Comparison of ENCODE assay signal across 8 cellular contexts in the genomic region with DNA sequence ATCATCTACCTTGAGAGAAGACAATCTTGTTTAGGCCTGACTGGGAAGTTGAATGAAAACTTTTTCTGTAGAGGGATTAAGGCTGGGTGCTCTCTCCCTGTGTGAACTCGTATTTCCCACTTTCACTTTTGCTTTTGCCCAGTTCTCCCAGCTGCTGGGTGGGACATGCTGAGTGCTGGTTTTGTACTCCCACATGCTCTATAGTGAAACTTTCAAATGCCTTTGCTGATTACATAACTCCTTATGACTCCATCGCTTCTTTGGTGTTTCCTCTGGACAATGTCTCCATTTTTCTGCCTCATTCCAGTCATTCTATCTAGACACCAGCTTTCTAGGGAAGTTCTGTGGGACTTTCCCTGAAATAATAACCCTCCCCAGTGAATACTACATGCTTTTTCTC.
DNase-seq lines count a peak whose midpoint lies in the region; ATAC-seq, FAIRE-seq and TF ChIP-seq lines count a peak whose summit lies in the region.

No MANE protein-coding gene starts in this region.

- ATAC-seq in GM19043 (IDR thresholded peaks at IDR 0.05; ENCODE audit: low read depth, unreplicated experiment): peak; percentile 61

- H3K4me1 ChIP-seq in muscle layer of duodenum (ENCODE audit: control insufficient read depth in 1 of 2, insufficient read depth in 2 of 2, low read length in 2 of 2): peaks cover 0 to 4% of the 10 kb centered on the region in 2 donors

- no peaks in the 10 kb centered on the region for H3K9me3 ChIP-seq in muscle layer of duodenum (ENCODE audit: control insufficient read depth in 1 of 2, low read length in 2 of 2)

- H3K4me3 ChIP-seq in choroid plexus epithelial cell (ENCODE audit: low read depth, low read length) (peak overlapping the region; percentile 2), muscle layer of duodenum (ENCODE audit: low read depth in 1 of 2, low read length in 2 of 2) (peak overlapping the region; percentile 3 to 49)

- H3K36me3 ChIP-seq in muscle layer of duodenum (ENCODE audit: control insufficient read depth in 1 of 2, insufficient read depth in 2 of 2, low read length in 2 of 2): no peaks in the 10 kb centered on the region

- DNase-seq in AG08396 (ENCODE audit: low spot score): peak; percentile 74
- peak; percentile 31 for DNase-seq in HTR-8/SVneo (ENCODE audit: insufficient read length, low spot score)
- peak; percentile 95 for DNase-seq in choroid plexus epithelial cell (ENCODE audit: low read depth)
- DNase-seq in NCI-H774 (lab: John Stamatoyannopoulos, UW): no peak
- DNase-seq in iPS-NIHi11 (ENCODE audit: low spot score): no peak
- no peak for DNase-seq in NCI-H345 (lab: John Stamatoyannopoulos, UW)

- H3K27ac ChIP-seq in muscle layer of duodenum (ENCODE audit: low read length): no peak overlapping the region

- FAIRE-seq in HTR-8/SVneo (lab: Jason Lieb, UNC): no peak

- no peak for TF ChIP-seq CTCF in choroid plexus epithelial cell (conservative IDR thresholded peaks at IDR 0.05; ENCODE audit: low read depth, low read length)

- no peaks in the 10 kb centered on the region for H3K27me3 ChIP-seq in muscle layer of duodenum (ENCODE audit: low read depth, low read length)

Comparison
In these comparisons a context has a peak if more than half of its experiments do, and no peak if none do; other contexts are left out.
1. DNase-seq: peak in AG08396 (single experiment), HTR-8/SVneo (single experiment) and choroid plexus epithelial cell (single experiment); none in NCI-H774 (single experiment), iPS-NIHi11 (single experiment) and NCI-H345 (single experiment).